ENCODE assay signal across 1 cellular context in the genomic region with DNA sequence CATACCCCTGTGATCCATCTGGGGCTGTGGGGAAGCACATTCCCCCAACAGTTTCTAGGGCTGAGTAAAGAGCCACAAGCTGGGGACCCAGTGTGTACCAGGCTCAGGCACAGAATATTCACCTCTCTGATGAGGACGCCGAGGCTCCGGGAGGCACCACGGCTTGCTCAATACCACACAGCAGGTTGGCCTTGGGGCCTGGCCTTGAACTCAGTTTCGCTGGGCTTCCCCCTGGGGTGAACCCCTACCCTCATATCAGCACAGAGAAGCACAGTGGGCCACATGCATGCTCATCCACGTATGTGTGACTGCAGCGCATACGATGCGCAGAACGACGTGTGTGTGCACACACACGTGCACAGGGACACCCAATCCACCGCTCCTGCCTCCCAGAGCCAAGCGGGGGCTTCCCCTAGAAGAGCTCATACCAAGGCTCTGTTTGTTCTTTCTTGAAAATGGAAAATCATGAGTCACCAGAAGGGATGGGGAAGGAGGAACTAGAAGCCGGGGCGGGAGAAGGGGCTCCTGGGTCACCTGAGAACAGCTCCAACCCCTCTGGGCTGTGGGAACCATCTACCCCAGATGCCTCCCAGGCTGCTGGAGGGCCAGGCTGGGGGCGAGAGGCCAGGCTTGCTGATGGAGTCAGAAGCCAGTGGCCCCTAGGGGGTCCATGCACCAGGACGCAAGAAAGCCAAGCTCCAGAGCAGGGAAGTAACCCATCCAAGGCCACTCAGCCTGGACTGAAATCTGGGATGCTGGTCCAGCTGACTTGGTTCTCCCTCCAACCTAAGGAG.
A peak's percentile ranks its signal among the peaks of the same experiment; 100 is the strongest.
TF ChIP-seq lines count a peak whose summit lies in the region.

No MANE protein-coding gene starts in this region.

TF ChIP-seq in HepG2, 621 proteins besides CTCF, POLR2A, EP300 and RAD21 (continues in another document):
- TF ChIP-seq, protein P1, sequence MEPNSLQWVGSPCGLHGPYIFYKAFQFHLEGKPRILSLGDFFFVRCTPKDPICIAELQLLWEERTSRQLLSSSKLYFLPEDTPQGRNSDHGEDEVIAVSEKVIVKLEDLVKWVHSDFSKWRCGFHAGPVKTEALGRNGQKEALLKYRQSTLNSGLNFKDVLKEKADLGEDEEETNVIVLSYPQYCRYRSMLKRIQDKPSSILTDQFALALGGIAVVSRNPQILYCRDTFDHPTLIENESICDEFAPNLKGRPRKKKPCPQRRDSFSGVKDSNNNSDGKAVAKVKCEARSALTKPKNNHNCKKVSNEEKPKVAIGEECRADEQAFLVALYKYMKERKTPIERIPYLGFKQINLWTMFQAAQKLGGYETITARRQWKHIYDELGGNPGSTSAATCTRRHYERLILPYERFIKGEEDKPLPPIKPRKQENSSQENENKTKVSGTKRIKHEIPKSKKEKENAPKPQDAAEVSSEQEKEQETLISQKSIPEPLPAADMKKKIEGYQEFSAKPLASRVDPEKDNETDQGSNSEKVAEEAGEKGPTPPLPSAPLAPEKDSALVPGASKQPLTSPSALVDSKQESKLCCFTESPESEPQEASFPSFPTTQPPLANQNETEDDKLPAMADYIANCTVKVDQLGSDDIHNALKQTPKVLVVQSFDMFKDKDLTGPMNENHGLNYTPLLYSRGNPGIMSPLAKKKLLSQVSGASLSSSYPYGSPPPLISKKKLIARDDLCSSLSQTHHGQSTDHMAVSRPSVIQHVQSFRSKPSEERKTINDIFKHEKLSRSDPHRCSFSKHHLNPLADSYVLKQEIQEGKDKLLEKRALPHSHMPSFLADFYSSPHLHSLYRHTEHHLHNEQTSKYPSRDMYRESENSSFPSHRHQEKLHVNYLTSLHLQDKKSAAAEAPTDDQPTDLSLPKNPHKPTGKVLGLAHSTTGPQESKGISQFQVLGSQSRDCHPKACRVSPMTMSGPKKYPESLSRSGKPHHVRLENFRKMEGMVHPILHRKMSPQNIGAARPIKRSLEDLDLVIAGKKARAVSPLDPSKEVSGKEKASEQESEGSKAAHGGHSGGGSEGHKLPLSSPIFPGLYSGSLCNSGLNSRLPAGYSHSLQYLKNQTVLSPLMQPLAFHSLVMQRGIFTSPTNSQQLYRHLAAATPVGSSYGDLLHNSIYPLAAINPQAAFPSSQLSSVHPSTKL (CRISPR knock-in tag; IDR thresholded peaks at IDR 0.05), result 0 out of 2 replicates have a peak, but pooled peaks have one; percentile 30
- TF ChIP-seq, protein P2, sequence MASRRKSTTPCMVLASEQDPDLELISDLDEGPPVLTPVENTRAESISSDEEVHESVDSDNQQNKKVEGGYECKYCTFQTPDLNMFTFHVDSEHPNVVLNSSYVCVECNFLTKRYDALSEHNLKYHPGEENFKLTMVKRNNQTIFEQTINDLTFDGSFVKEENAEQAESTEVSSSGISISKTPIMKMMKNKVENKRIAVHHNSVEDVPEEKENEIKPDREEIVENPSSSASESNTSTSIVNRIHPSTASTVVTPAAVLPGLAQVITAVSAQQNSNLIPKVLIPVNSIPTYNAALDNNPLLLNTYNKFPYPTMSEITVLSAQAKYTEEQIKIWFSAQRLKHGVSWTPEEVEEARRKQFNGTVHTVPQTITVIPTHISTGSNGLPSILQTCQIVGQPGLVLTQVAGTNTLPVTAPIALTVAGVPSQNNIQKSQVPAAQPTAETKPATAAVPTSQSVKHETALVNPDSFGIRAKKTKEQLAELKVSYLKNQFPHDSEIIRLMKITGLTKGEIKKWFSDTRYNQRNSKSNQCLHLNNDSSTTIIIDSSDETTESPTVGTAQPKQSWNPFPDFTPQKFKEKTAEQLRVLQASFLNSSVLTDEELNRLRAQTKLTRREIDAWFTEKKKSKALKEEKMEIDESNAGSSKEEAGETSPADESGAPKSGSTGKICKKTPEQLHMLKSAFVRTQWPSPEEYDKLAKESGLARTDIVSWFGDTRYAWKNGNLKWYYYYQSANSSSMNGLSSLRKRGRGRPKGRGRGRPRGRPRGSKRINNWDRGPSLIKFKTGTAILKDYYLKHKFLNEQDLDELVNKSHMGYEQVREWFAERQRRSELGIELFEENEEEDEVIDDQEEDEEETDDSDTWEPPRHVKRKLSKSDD (CRISPR knock-in tag; IDR thresholded peaks at IDR 0.05; ENCODE audit: low read depth), result peak; percentile 54; the same call in 1 of the 2 replicates
- TF ChIP-seq ZNF629 (CRISPR knock-in tag; conservative IDR thresholded peaks at IDR 0.05) (0 out of 2 replicates have a peak, but pooled peaks have one; percentile 15), HIVEP1 (CRISPR knock-in tag; IDR thresholded peaks at IDR 0.05) (peak; percentile 73), CREB1 (IDR thresholded peaks at IDR 0.05) (no peak), CREB1 (CRISPR knock-in tag; IDR thresholded peaks at IDR 0.05) (0 out of 2 replicates have a peak, but pooled peaks have one; percentile 36), NR2C2 (CRISPR knock-in tag; IDR thresholded peaks at IDR 0.05; ENCODE audit: borderline replicate concordance) (peak; percentile 67; the same call in 1 of the 2 replicates), FOSL2 (CRISPR knock-in tag; IDR thresholded peaks at IDR 0.05) (no peak), HNF4A (CRISPR knock-in tag; IDR thresholded peaks at IDR 0.05) (peak; percentile 52), HDAC2 (CRISPR knock-in tag; IDR thresholded peaks at IDR 0.05) (peak; percentile 37; the same call in 1 of the 2 replicates), HMG20A (CRISPR knock-in tag; IDR thresholded peaks at IDR 0.05; ENCODE audit: borderline replicate concordance) (0 out of 2 replicates have a peak, but pooled peaks have one; percentile 26), SALL1 (CRISPR knock-in tag; IDR thresholded peaks at IDR 0.05) (peak; percentile 41), RXRB (CRISPR knock-in tag; IDR thresholded peaks at IDR 0.05; ENCODE audit: borderline replicate concordance) (peak; percentile 69), ZNF318 (CRISPR knock-in tag; IDR thresholded peaks at IDR 0.05) (no peak), ZNF784 (CRISPR knock-in tag; IDR thresholded peaks at IDR 0.05; ENCODE audit: borderline replicate concordance) (no peak), THRA (CRISPR knock-in tag; IDR thresholded peaks at IDR 0.05; ENCODE audit: borderline replicate concordance) (peak; percentile 77; the same call in 1 of the 2 replicates), NFKB2 (CRISPR knock-in tag; IDR thresholded peaks at IDR 0.05; ENCODE audit: borderline replicate concordance) (0 out of 2 replicates have a peak, but pooled peaks have one; percentile 34), ZNF333 (CRISPR knock-in tag; IDR thresholded peaks at IDR 0.05; ENCODE audit: borderline replicate concordance) (no peak), SOX6 (IDR thresholded peaks at IDR 0.05) (no peak), SOX6 (CRISPR knock-in tag; IDR thresholded peaks at IDR 0.05) (0 out of 2 replicates have a peak, but pooled peaks have one; percentile 19), STAT5B (CRISPR knock-in tag; IDR thresholded peaks at IDR 0.05) (no peak), SKIL (CRISPR knock-in tag; IDR thresholded peaks at IDR 0.05; ENCODE audit: borderline replicate concordance) (0 out of 2 replicates have a peak, but pooled peaks have one; percentile 26), SOX13 (IDR thresholded peaks at IDR 0.05) (no peak), SOX13 (CRISPR knock-in tag; conservative IDR thresholded peaks at IDR 0.05 in 1 of 2, IDR thresholded peaks at IDR 0.05 in 1 of 2) (0 out of 4 replicates have a peak, but pooled peaks of 1 of the 2 experiments have one; percentile 15), MED1 (CRISPR knock-in tag; IDR thresholded peaks at IDR 0.05) (0 out of 2 replicates have a peak, but pooled peaks have one; percentile 24), BHLHE40 (IDR thresholded peaks at IDR 0.05; ENCODE audit: low read length) (0 out of 2 replicates have a peak, but pooled peaks have one; percentile 17), ZNF768 (CRISPR knock-in tag; IDR thresholded peaks at IDR 0.05) (peak; percentile 84; the same call in 1 of the 2 replicates), MTA1 (CRISPR knock-in tag; IDR thresholded peaks at IDR 0.05; ENCODE audit: borderline replicate concordance) (no peak)
